Comparison of ENCODE assay signal across 10 cellular contexts in the genomic region with DNA sequence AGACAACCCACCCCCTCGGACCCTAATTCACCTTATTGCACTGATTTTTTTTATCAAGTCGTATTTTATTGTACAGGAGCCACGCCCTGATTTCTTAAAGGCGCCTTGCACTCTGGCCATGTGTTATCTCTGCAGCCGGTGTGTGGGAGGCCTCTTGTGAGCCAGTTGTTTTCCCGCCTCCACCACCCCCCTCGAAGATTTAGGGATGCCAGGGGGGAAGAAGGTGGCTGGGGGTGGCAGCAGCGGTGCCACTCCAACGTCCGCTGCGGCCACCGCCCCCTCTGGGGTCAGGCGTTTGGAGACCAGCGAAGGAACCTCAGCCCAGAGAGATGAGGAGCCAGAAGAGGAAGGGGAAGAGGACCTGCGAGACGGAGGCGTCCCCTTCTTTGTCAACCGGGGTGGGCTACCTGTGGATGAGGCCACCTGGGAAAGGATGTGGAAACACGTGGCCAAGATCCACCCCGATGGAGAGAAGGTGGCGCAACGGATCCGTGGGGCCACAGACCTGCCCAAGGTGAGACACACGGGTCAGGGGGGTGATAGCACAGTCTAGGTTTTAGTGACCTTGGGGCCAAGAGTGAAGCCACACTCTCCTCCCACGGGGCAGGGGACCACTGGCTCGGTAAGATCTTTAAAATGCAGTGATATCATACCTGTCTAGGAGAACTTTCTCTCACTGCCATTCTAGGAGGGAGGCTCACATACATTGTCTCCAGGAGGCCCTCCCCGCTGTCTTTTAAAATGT. TPM values are rescaled to one million over a fixed set of nuclear protein-coding genes. Genes with fewer than 3 reads are reported as not detected.
A peak's percentile ranks its signal among the peaks of the same experiment; 100 is the strongest.
DNase-seq lines count a peak whose midpoint lies in the region; ATAC-seq, FAIRE-seq and TF ChIP-seq lines count a peak whose summit lies in the region.
"Had no signal": no experiment of that assay in that cellular context is flagged by ENCODE, and none has a peak within 500 bp of the region (broad histone marks: within the 10 kb centered on the region; RNA-seq: fewer than 3 reads in every experiment).

No MANE protein-coding gene starts in this region.

- no peak for TF ChIP-seq CTCF in coronary artery (IDR thresholded peaks at IDR 0.05)

- peaks cover 45% of the 10 kb centered on the region for H3K27me3 Mint-ChIP-seq in activated T-cell treated with anti-CD3 and anti-CD28 coated beads, Interleukin-2, amount 50 U/mL, for 72 hours (ENCODE audit: low read depth)

- peaks cover 0 to 2% of the 10 kb centered on the region in 2 donors for H3K36me3 Mint-ChIP-seq in activated T-cell treated with anti-CD3 and anti-CD28 coated beads, Interleukin-2, amount 50 U/mL, for 72 hours (ENCODE audit: insufficient read depth in 2 of 2)

- peak; percentile 91 for FAIRE-seq in urothelium cell line (lab: Jason Lieb, UNC)
- FAIRE-seq: islet of Langerhans had no signal

- no peak for DNase-seq in activated T-cell treated with anti-CD3 and anti-CD28 coated beads, Interleukin-2, amount 50 U/mL, for 72 hours
- DNase-seq in activated T-cell treated with anti-CD3 and anti-CD28 coated beads, Interleukin-2, amount 50 U/mL, for 48 hours: no peak
- peak; percentile 72 for DNase-seq in coronary artery (ENCODE audit: low spot score)
- peak; percentile 81 for DNase-seq in mesenteric fat pad (ENCODE audit: low spot score)
- DNase-seq in urothelium cell line (ENCODE audit: low spot score): peak; percentile 46
- DNase-seq: GDM1 had no signal

- H3K4me3 ChIP-seq in coronary artery: peak overlapping the region; percentile 99

- H3K27ac ChIP-seq in coronary artery: peak overlapping the region; percentile 59 to 94

- peak overlapping the region; percentile 85 to 86 for H3K4me3 Mint-ChIP-seq in activated T-cell treated with anti-CD3 and anti-CD28 coated beads, Interleukin-2, amount 50 U/mL, for 72 hours

- ATAC-seq in activated T-cell treated with anti-CD3 and anti-CD28 coated beads, Interleukin-2, amount 50 U/mL, for 72 hours (replicated peaks in 1 of 2): no peak
- ATAC-seq in HG03354 (IDR thresholded peaks at IDR 0.05; ENCODE audit: poor library complexity, severe bottlenecking, unreplicated experiment) (no peak), GM18498 (IDR thresholded peaks at IDR 0.05; ENCODE audit: unreplicated experiment) (no peak), HG03159 (IDR thresholded peaks at IDR 0.05; ENCODE audit: unreplicated experiment) (no peak)

- no peak overlapping the region for H3K27ac Mint-ChIP-seq in activated T-cell treated with anti-CD3 and anti-CD28 coated beads, Interleukin-2, amount 50 U/mL, for 72 hours

- peaks cover 6% of the 10 kb centered on the region for H3K4me1 Mint-ChIP-seq in activated T-cell treated with anti-CD3 and anti-CD28 coated beads, Interleukin-2, amount 50 U/mL, for 72 hours (ENCODE audit: low read depth)

- no peaks in the 10 kb centered on the region for H3K9me3 Mint-ChIP-seq in activated T-cell treated with anti-CD3 and anti-CD28 coated beads, Interleukin-2, amount 50 U/mL, for 72 hours

RNA-seq across cellular contexts. Expression of a gene that starts 1.5 kb away (rescaled TPM):
- total RNA-seq in activated T-cell treated with anti-CD3 and anti-CD28 coated beads, Interleukin-2, amount 50 U/mL, for 72 hours: 1 to 10 TPM; 4.4 to 6.1 TPM
- total RNA-seq in mesenteric fat pad: 12.9 TPM

RNA-seq across cellular contexts. Expression of a gene that starts 49.9 kb away (rescaled TPM):
- 10 to 100 TPM; 15.0 to 21.6 TPM for total RNA-seq in activated T-cell treated with anti-CD3 and anti-CD28 coated beads, Interleukin-2, amount 50 U/mL, for 72 hours
- total RNA-seq in mesenteric fat pad: 21.9 TPM

Comparison
In these comparisons a context has a peak if more than half of its experiments do, and no peak if none do; other contexts are left out.
1. DNase-seq: peak in coronary artery (single experiment), mesenteric fat pad (single experiment) and urothelium cell line (single experiment); none in activated T-cell treated with anti-CD3 and anti-CD28 coated beads, Interleukin-2, amount 50 U/mL, for 72 hours (0 of 2) and activated T-cell treated with anti-CD3 and anti-CD28 coated beads, Interleukin-2, amount 50 U/mL, for 48 hours (0 of 2).